Comparison of ENCODE assay signal across 11 cellular contexts in genomic region chr12:107400686-107401447, GRCh38.
DNase-seq lines count a peak whose midpoint lies in the region; ATAC-seq and TF ChIP-seq lines count a peak whose summit lies in the region.
"Had no signal": no experiment of that assay in that cellular context is flagged by ENCODE, and none has a peak within 500 bp of the region (broad histone marks: within the 10 kb centered on the region; RNA-seq: fewer than 3 reads in every experiment).

No MANE protein-coding gene starts in this region.

- peaks cover 22% of the 10 kb centered on the region for H3K27me3 ChIP-seq in gastroesophageal sphincter
- H3K27me3 ChIP-seq in foreskin keratinocyte, result no peaks in the 10 kb centered on the region

- ATAC-seq in gastroesophageal sphincter (peak; percentile 25), GM21576 (IDR thresholded peaks at IDR 0.05; ENCODE audit: unreplicated experiment) (no peak), foreskin keratinocyte (no peak)

- TF ChIP-seq POLR2A in gastroesophageal sphincter (IDR thresholded peaks at IDR 0.05), result no peak

- no peaks in the 10 kb centered on the region for H3K9me3 ChIP-seq in gastroesophageal sphincter

- H3K27ac ChIP-seq in gastroesophageal sphincter, result no peak overlapping the region
- H3K27ac ChIP-seq in foreskin keratinocyte, result no peak overlapping the region

- H3K4me3 ChIP-seq in gastroesophageal sphincter, result no peak overlapping the region

- no peak for TF ChIP-seq CTCF in gastroesophageal sphincter (IDR thresholded peaks at IDR 0.05)
- no peak for TF ChIP-seq CTCF in foreskin keratinocyte (conservative IDR thresholded peaks at IDR 0.05)

- no peaks in the 10 kb centered on the region for H3K36me3 ChIP-seq in gastroesophageal sphincter

- peak; percentile 80 to 82 for DNase-seq in AML-193 (lab: John Stamatoyannopoulos, UW)
- DNase-seq in H4 (ENCODE audit: low spot score), result peak; percentile 37
- peak; percentile 81 for DNase-seq in NOMO-1 treated with dmso at 0.1 percent for 144 hours (lab: John Stamatoyannopoulos, UW; ENCODE audit: unreplicated experiment)
- DNase-seq in superior temporal gyrus (ENCODE audit: extremely low spot score), result no peak
- no peak for DNase-seq in foreskin keratinocyte
- no peak for DNase-seq in activated effector memory CD4-positive, alpha-beta T cell treated with Interleukin-2 at 50 U/mL for 16 hours
- DNase-seq: central memory CD4-positive, alpha-beta T cell; GDM1; KG1 had no signal

- WGBS in gastroesophageal sphincter (ENCODE audit: low coverage in 1 of 2), 2 donors, result 53% methylated on average over 6 to 12 of the region's 14 CpGs

- H3K4me1 ChIP-seq in gastroesophageal sphincter, result no peaks in the 10 kb centered on the region
- peaks cover 8% of the 10 kb centered on the region for H3K4me1 ChIP-seq in foreskin keratinocyte

- TF ChIP-seq EP300 in gastroesophageal sphincter (IDR thresholded peaks at IDR 0.05), result no peak

Comparison
In these comparisons a context has a peak if more than half of its experiments do, and no peak if none do; other contexts are left out.
1. DNase-seq: peak in AML-193 (2 of 2), H4 (single experiment) and NOMO-1 treated with dmso at 0.1 percent for 144 hours (single experiment); none in superior temporal gyrus (single experiment), foreskin keratinocyte (0 of 2) and activated effector memory CD4-positive, alpha-beta T cell treated with Interleukin-2 at 50 U/mL for 16 hours (single experiment).